ENCODE assay signal across 18 cellular contexts in genomic region chr4:26077840-26078239, GRCh38.
DNase-seq lines count a peak whose midpoint lies in the region; ATAC-seq and TF ChIP-seq lines count a peak whose summit lies in the region.
"Had no signal": no experiment of that assay in that cellular context is flagged by ENCODE, and none has a peak within 500 bp of the region (broad histone marks: within the 10 kb centered on the region; RNA-seq: fewer than 3 reads in every experiment).

No MANE protein-coding gene starts in this region.

- peak overlapping the region in 5 of 11 experiments; percentile 36 to 82 (median 77); a peak in 9 of 22 replicates for H3K4me2 ChIP-seq in BLaER1 treated with 17β-estradiol and CSF1 and Interleukin-3, amounts not matched to agents 10 nM and 100 nM
- H3K4me2 ChIP-seq: A549 had no signal

- no peaks in the 10 kb centered on the region for H3K36me3 ChIP-seq in BLaER1 treated with 17β-estradiol and CSF1 and Interleukin-3, amounts not matched to agents 10 nM and 100 nM
- H3K36me3 ChIP-seq in mucosa of descending colon (ENCODE audit: low read depth): no peaks in the 10 kb centered on the region

- H3K27ac Mint-ChIP-seq in activated CD8-positive, alpha-beta T cell treated with anti-CD3 and anti-CD28 coated beads for 36 hours: peak overlapping the region; percentile 67
- H3K27ac Mint-ChIP-seq in activated CD8-positive, alpha-beta T cell treated with anti-CD3 and anti-CD28 coated beads, Interleukin-2, amount 10 ng/mL, durations not matched to agents 7 days and 5 days: no peak overlapping the region
- H3K27ac Mint-ChIP-seq in activated CD4-positive, alpha-beta memory T cell treated with anti-CD3 and anti-CD28 coated beads, Interleukin-2, amount 10 ng/mL, durations not matched to agents 7 days and 5 days: peak overlapping the region; percentile 61
- H3K27ac Mint-ChIP-seq in memory B cell: peak overlapping the region; percentile 8
- H3K27ac Mint-ChIP-seq in immature natural killer cell: no peak overlapping the region
- H3K27ac Mint-ChIP-seq: CD4-positive, alpha-beta T cell had no signal

- peak overlapping the region in 3 of 11 experiments; percentile 83 to 88 (median 86); a peak in 5 of 22 replicates for H3K9ac ChIP-seq in BLaER1 treated with 17β-estradiol and CSF1 and Interleukin-3, amounts not matched to agents 10 nM and 100 nM

- POLR2A ChIA-PET in activated CD8-positive, alpha-beta T cell treated with anti-CD3 and anti-CD28 coated beads for 36 hours (lab: Charles Lee): interaction anchor here (1.3 kb wide), 1 partner anchor 119 kb away, joined by 3 read pairs; no protein-coding TSS in a partner anchor
- POLR2A ChIA-PET in activated CD8-positive, alpha-beta T cell treated with anti-CD3 and anti-CD28 coated beads, Interleukin-2, amount 10 ng/mL, durations not matched to agents 7 days and 5 days (lab: Charles Lee): no interaction called here
- POLR2A ChIA-PET in activated CD4-positive, alpha-beta memory T cell treated with anti-CD3 and anti-CD28 coated beads, Interleukin-2, amount 10 ng/mL, durations not matched to agents 7 days and 5 days (lab: Charles Lee): interaction anchor here (0.6 to 3.9 kb wide), 6 partner anchors 12 to 244 kb away, joined by 3 to 41 read pairs (median 3); no protein-coding TSS in a partner anchor

- H3K4me3 ChIP-seq in BLaER1 treated with 17β-estradiol and CSF1 and Interleukin-3, amounts not matched to agents 10 nM and 100 nM: no peak overlapping the region
- no peak overlapping the region for H3K4me3 ChIP-seq in mucosa of descending colon
- H3K4me3 ChIP-seq: A549, K562 had no signal

- peaks cover 23% of the 10 kb centered on the region for H3K36me3 Mint-ChIP-seq in activated CD8-positive, alpha-beta T cell treated with anti-CD3 and anti-CD28 coated beads for 36 hours (ENCODE audit: low read depth)
- peaks cover 32% of the 10 kb centered on the region for H3K36me3 Mint-ChIP-seq in activated CD8-positive, alpha-beta T cell treated with anti-CD3 and anti-CD28 coated beads, Interleukin-2, amount 10 ng/mL, durations not matched to agents 7 days and 5 days (ENCODE audit: low read depth)
- peaks cover 31% of the 10 kb centered on the region for H3K36me3 Mint-ChIP-seq in activated CD4-positive, alpha-beta memory T cell treated with anti-CD3 and anti-CD28 coated beads, Interleukin-2, amount 10 ng/mL, durations not matched to agents 7 days and 5 days (ENCODE audit: low read depth)
- H3K36me3 Mint-ChIP-seq in memory B cell: no peaks in the 10 kb centered on the region
- no peaks in the 10 kb centered on the region for H3K36me3 Mint-ChIP-seq in immature natural killer cell

- peaks cover 25% of the 10 kb centered on the region for H3K9me3 Mint-ChIP-seq in activated CD8-positive, alpha-beta T cell treated with anti-CD3 and anti-CD28 coated beads for 36 hours
- H3K9me3 Mint-ChIP-seq in activated CD8-positive, alpha-beta T cell treated with anti-CD3 and anti-CD28 coated beads, Interleukin-2, amount 10 ng/mL, durations not matched to agents 7 days and 5 days (ENCODE audit: insufficient read depth): peaks cover 26% of the 10 kb centered on the region
- peaks cover 22% of the 10 kb centered on the region for H3K9me3 Mint-ChIP-seq in activated CD4-positive, alpha-beta memory T cell treated with anti-CD3 and anti-CD28 coated beads, Interleukin-2, amount 10 ng/mL, durations not matched to agents 7 days and 5 days
- H3K9me3 Mint-ChIP-seq in memory B cell (peaks cover 1% of the 10 kb centered on the region), immature natural killer cell (no peaks in the 10 kb centered on the region)
- H3K9me3 Mint-ChIP-seq: CD4-positive, alpha-beta T cell had no signal

- peaks cover 0 to 98% (median 39%) of the 10 kb centered on the region in 10 experiments; a peak in 15 of 20 replicates for H3K4me1 ChIP-seq in BLaER1 treated with 17β-estradiol and CSF1 and Interleukin-3, amounts not matched to agents 10 nM and 100 nM
- H3K4me1 ChIP-seq in mucosa of descending colon (ENCODE audit: low read depth): no peaks in the 10 kb centered on the region
- H3K4me1 ChIP-seq: A549 had no signal

- no peak for ATAC-seq in activated CD8-positive, alpha-beta T cell treated with anti-CD3 and anti-CD28 coated beads for 36 hours
- no peak for ATAC-seq in activated CD8-positive, alpha-beta T cell treated with anti-CD3 and anti-CD28 coated beads, Interleukin-2, amount 10 ng/mL, durations not matched to agents 7 days and 5 days
- ATAC-seq in memory B cell (ENCODE audit: low read depth): no peak
- no peak for ATAC-seq in mucosa of descending colon
- no peak for ATAC-seq in GM21786 (IDR thresholded peaks at IDR 0.05; ENCODE audit: unreplicated experiment)
- ATAC-seq: A549, HCT116, K562 had no signal

- no peak for TF ChIP-seq CTCF in activated CD8-positive, alpha-beta T cell treated with anti-CD3 and anti-CD28 coated beads for 36 hours (IDR thresholded peaks at IDR 0.05)
- no peak for TF ChIP-seq CTCF in mucosa of descending colon (IDR thresholded peaks at IDR 0.05)

- intact Hi-C loops in activated CD8-positive, alpha-beta T cell treated with anti-CD3 and anti-CD28 coated beads for 36 hours (cut with micrococcal nuclease): no loop called here
- intact Hi-C loops in mucosa of descending colon (cut with DNase I, micrococcal nuclease): no loop called here

- no peaks in the 10 kb centered on the region for H4K20me1 ChIP-seq in BLaER1 treated with 17β-estradiol and CSF1 and Interleukin-3, amounts not matched to agents 10 nM and 100 nM

- H3K4me3 Mint-ChIP-seq in activated CD8-positive, alpha-beta T cell treated with anti-CD3 and anti-CD28 coated beads for 36 hours: no peak overlapping the region
- H3K4me3 Mint-ChIP-seq in activated CD8-positive, alpha-beta T cell treated with anti-CD3 and anti-CD28 coated beads, Interleukin-2, amount 10 ng/mL, durations not matched to agents 7 days and 5 days: no peak overlapping the region
- no peak overlapping the region for H3K4me3 Mint-ChIP-seq in activated CD4-positive, alpha-beta memory T cell treated with anti-CD3 and anti-CD28 coated beads, Interleukin-2, amount 10 ng/mL, durations not matched to agents 7 days and 5 days
- H3K4me3 Mint-ChIP-seq in memory B cell (no peak overlapping the region), immature natural killer cell (no peak overlapping the region)
- H3K4me3 Mint-ChIP-seq: CD4-positive, alpha-beta T cell had no signal

- H3K4me1 Mint-ChIP-seq in activated CD8-positive, alpha-beta T cell treated with anti-CD3 and anti-CD28 coated beads for 36 hours (ENCODE audit: low read depth): peaks cover 77% of the 10 kb centered on the region
- H3K4me1 Mint-ChIP-seq in activated CD8-positive, alpha-beta T cell treated with anti-CD3 and anti-CD28 coated beads, Interleukin-2, amount 10 ng/mL, durations not matched to agents 7 days and 5 days (ENCODE audit: low read depth): peaks cover 60% of the 10 kb centered on the region
- peaks cover 83% of the 10 kb centered on the region for H3K4me1 Mint-ChIP-seq in activated CD4-positive, alpha-beta memory T cell treated with anti-CD3 and anti-CD28 coated beads, Interleukin-2, amount 10 ng/mL, durations not matched to agents 7 days and 5 days
- H3K4me1 Mint-ChIP-seq in memory B cell (peaks cover 29% of the 10 kb centered on the region), immature natural killer cell (peaks cover 26 to 48% of the 10 kb centered on the region in 2 donors)

- peaks cover 14% of the 10 kb centered on the region for H3K27me3 Mint-ChIP-seq in activated CD8-positive, alpha-beta T cell treated with anti-CD3 and anti-CD28 coated beads for 36 hours
- no peaks in the 10 kb centered on the region for H3K27me3 Mint-ChIP-seq in activated CD8-positive, alpha-beta T cell treated with anti-CD3 and anti-CD28 coated beads, Interleukin-2, amount 10 ng/mL, durations not matched to agents 7 days and 5 days (ENCODE audit: low read depth)
- no peaks in the 10 kb centered on the region for H3K27me3 Mint-ChIP-seq in activated CD4-positive, alpha-beta memory T cell treated with anti-CD3 and anti-CD28 coated beads, Interleukin-2, amount 10 ng/mL, durations not matched to agents 7 days and 5 days
- peaks cover 3% of the 10 kb centered on the region for H3K27me3 Mint-ChIP-seq in memory B cell
- H3K27me3 Mint-ChIP-seq in immature natural killer cell (ENCODE audit: low read depth in 3 of 3): peaks cover 2 to 14% (median 5%) of the 10 kb centered on the region in 3 donors
- H3K27me3 Mint-ChIP-seq: CD4-positive, alpha-beta T cell had no signal

- peak overlapping the region in 6 of 11 experiments; percentile 68 to 99 (median 92); a peak in 11 of 22 replicates for H3K27ac ChIP-seq in BLaER1 treated with 17β-estradiol and CSF1 and Interleukin-3, amounts not matched to agents 10 nM and 100 nM
- H3K27ac ChIP-seq: A549 had no signal

- no peak for DNase-seq in activated CD8-positive, alpha-beta T cell treated with anti-CD3 and anti-CD28 coated beads for 36 hours
- no peak for DNase-seq in activated CD8-positive, alpha-beta T cell treated with anti-CD3 and anti-CD28 coated beads, Interleukin-2, amount 10 ng/mL, durations not matched to agents 7 days and 5 days
- DNase-seq in activated CD4-positive, alpha-beta memory T cell treated with anti-CD3 and anti-CD28 coated beads, Interleukin-2, amount 10 ng/mL, durations not matched to agents 7 days and 5 days: no peak
- DNase-seq in memory B cell (ENCODE audit: low spot score in 2 of 2): no peak
- DNase-seq in immature natural killer cell: no peak
- DNase-seq in mucosa of descending colon: no peak
- DNase-seq: AML-193; Calu3; CD4-positive, alpha-beta T cell; DMS79 treated with DMSO at 0.1 percent for 48 hours; NCI-H1436 treated with DMSO at 0.1 percent for 48 hours; NCI-H2081; NCI-H510A treated with DMSO at 0.1 percent for 48 hours had no signal

- no peaks in the 10 kb centered on the region for H3K27me3 ChIP-seq in BLaER1 treated with 17β-estradiol and CSF1 and Interleukin-3, amounts not matched to agents 10 nM and 100 nM

- CTCF ChIA-PET in activated CD8-positive, alpha-beta T cell treated with anti-CD3 and anti-CD28 coated beads for 36 hours (lab: Charles Lee): no interaction called here
- CTCF ChIA-PET in activated CD8-positive, alpha-beta T cell treated with anti-CD3 and anti-CD28 coated beads, Interleukin-2, amount 10 ng/mL, durations not matched to agents 7 days and 5 days (lab: Charles Lee): interaction anchor here (0.6 to 1.1 kb wide), 2 partner anchors 115 to 247 kb away, joined by 3 read pairs; no protein-coding TSS in a partner anchor
- CTCF ChIA-PET in activated CD4-positive, alpha-beta memory T cell treated with anti-CD3 and anti-CD28 coated beads, Interleukin-2, amount 10 ng/mL, durations not matched to agents 7 days and 5 days (lab: Charles Lee): interaction anchor here (0.9 to 1.3 kb wide), 2 partner anchors 9 to 247 kb away, joined by 3 to 4 read pairs; no protein-coding TSS in a partner anchor

- H3K9me3 ChIP-seq in BLaER1 treated with 17β-estradiol and CSF1 and Interleukin-3, amounts not matched to agents 10 nM and 100 nM (replicated peaks in 1 of 11): peaks cover 0 to 18% (median 9%) of the 10 kb centered on the region in 11 experiments; a peak in 13 of 22 replicates
- H3K9me3 ChIP-seq in mucosa of descending colon: no peaks in the 10 kb centered on the region

Comparison
In these comparisons a context has a peak if more than half of its experiments do, and no peak if none do; other contexts are left out.
1. H3K27ac Mint-ChIP-seq: peak in activated CD8-positive, alpha-beta T cell treated with anti-CD3 and anti-CD28 coated beads for 36 hours (single experiment), activated CD4-positive, alpha-beta memory T cell treated with anti-CD3 and anti-CD28 coated beads, Interleukin-2, amount 10 ng/mL, durations not matched to agents 7 days and 5 days (single experiment) and memory B cell (single experiment); none in activated CD8-positive, alpha-beta T cell treated with anti-CD3 and anti-CD28 coated beads, Interleukin-2, amount 10 ng/mL, durations not matched to agents 7 days and 5 days (single experiment) and immature natural killer cell (0 of 6).